26 cellular contexts compared by ENCODE assay signal in genomic region chr22:45893516-45893915, GRCh38.
A peak's percentile ranks its signal among the peaks of the same experiment; 100 is the strongest.
DNase-seq lines count a peak whose midpoint lies in the region; ATAC-seq and TF ChIP-seq lines count a peak whose summit lies in the region.
"Had no signal": no experiment of that assay in that cellular context is flagged by ENCODE, and none has a peak within 500 bp of the region (broad histone marks: within the 10 kb centered on the region; RNA-seq: fewer than 3 reads in every experiment).

No MANE protein-coding gene starts in this region.

- no peak overlapping the region for H2AK5ac ChIP-seq in neuronal stem cell (ENCODE audit: low read depth, low read length)

- peak overlapping the region; percentile 87 for H2BK15ac ChIP-seq in neuronal stem cell (ENCODE audit: low read length)

- H4K20me1 ChIP-seq in PC-3 (ENCODE audit: low read length) (no peaks in the 10 kb centered on the region), neural progenitor cell (ENCODE audit: low read depth) (no peaks in the 10 kb centered on the region)

- H3K4me3 Mint-ChIP-seq in CD4-positive, alpha-beta T cell, result no peak overlapping the region
- H3K4me3 Mint-ChIP-seq in chondrocyte (ENCODE audit: unreplicated experiment) (no peak overlapping the region), neural progenitor cell (no peak overlapping the region)
- H3K4me3 Mint-ChIP-seq: activated B cell treated with CpG ODN at 0.5 μM for 24 hours had no signal

- H3K4ac ChIP-seq in neuronal stem cell (ENCODE audit: low read length), result no peak overlapping the region

- POLR2A ChIA-PET in CD4-positive, alpha-beta T cell (lab: Charles Lee), result no interaction called here
- POLR2A ChIA-PET in PC-3 (lab: Charles Lee; ENCODE audit: unreplicated experiment), result no interaction called here

- H3K4me3 ChIP-seq in PC-3 (ENCODE audit: low read length), result no peak overlapping the region
- no peak overlapping the region for H3K4me3 ChIP-seq in neuronal stem cell (ENCODE audit: low read length in 2 of 2)
- H3K4me3 ChIP-seq in neural progenitor cell, result no peak overlapping the region
- H3K4me3 ChIP-seq: ascending aorta, sigmoid colon, transverse colon had no signal

- no peak overlapping the region for H3K27ac ChIP-seq in CD4-positive, alpha-beta T cell (ENCODE audit: low read depth, low read length)
- H3K27ac ChIP-seq in PC-3 (ENCODE audit: low read length) (no peak overlapping the region), neuronal stem cell (replicated peaks; ENCODE audit: low read length) (no peak overlapping the region), neural progenitor cell (no peak overlapping the region)
- H3K27ac ChIP-seq: ascending aorta, C4-2B, neutrophil, sigmoid colon, transverse colon had no signal

- H3K9me2 ChIP-seq in PC-3 (replicated peaks; ENCODE audit: low read length), result no peaks in the 10 kb centered on the region

- H3K9ac ChIP-seq in PC-3 (ENCODE audit: low read length) (no peak overlapping the region), neuronal stem cell (ENCODE audit: low read depth, low read length, poor library complexity) (no peak overlapping the region), neural progenitor cell (no peak overlapping the region)

- H4K91ac ChIP-seq in neuronal stem cell (ENCODE audit: low read depth, low read length, poor library complexity), result no peak overlapping the region

- TF ChIP-seq CTCF in CD4-positive, alpha-beta T cell (IDR thresholded peaks at IDR 0.05), result no peak
- TF ChIP-seq CTCF in PC-3 (conservative IDR thresholded peaks at IDR 0.05; ENCODE audit: low read depth, low read length) (no peak), chondrocyte (IDR thresholded peaks at IDR 0.05) (no peak), neural progenitor cell (IDR thresholded peaks at IDR 0.05) (no peak)

- no peak overlapping the region for H4K8ac ChIP-seq in neuronal stem cell (ENCODE audit: low read depth, low read length)

- no peak overlapping the region for H3K23ac ChIP-seq in neuronal stem cell (ENCODE audit: low read depth, low read length, poor library complexity)

- H3K79me2 ChIP-seq in PC-3 (ENCODE audit: low read length) (no peaks in the 10 kb centered on the region), neural progenitor cell (ENCODE audit: low read depth) (no peaks in the 10 kb centered on the region)

- no peak for DNase-seq in CD4-positive, alpha-beta T cell
- peak; percentile 27 for DNase-seq in PC-3
- DNase-seq in chondrocyte (ENCODE audit: low spot score), result peak; percentile 44
- no peak for DNase-seq in neuronal stem cell (ENCODE audit: low spot score)
- DNase-seq in neural progenitor cell (ENCODE audit: low spot score), result no peak
- DNase-seq in islet precursor cell, result no peak
- DNase-seq: activated B cell treated with CpG ODN at 0.5 μM for 24 hours; activated CD4-positive, alpha-beta T cell treated with anti-CD3 and anti-CD28 coated beads, Interleukin-2, amount 50 U/mL, for 1 hour; activated effector memory CD4-positive, alpha-beta T cell treated with anti-CD3 and anti-CD28 coated beads, Interleukin-2, amount 50 U/mL, for 16 hours; activated T-cell treated with anti-CD3 and anti-CD28 coated beads, Interleukin-2, amount 50 U/mL, for 1 hour; Caco-2; HCEC 1CT; hippocampal formation; Kasumi-1; NCI-H146; NCI-H2107; NCI-H345; sigmoid colon; stimulated activated CD4-positive, alpha-beta T cell treated with anti-CD3 and anti-CD28 coated beads, Interleukin-12 subunit alpha, Interleukin-12 subunit beta, amount 100 ng/mL, for 4 hours; stimulated activated CD4-positive, alpha-beta T cell treated with anti-CD3 and anti-CD28 coated beads, Interleukin-4, amount 100 ng/mL, for 1 hour; transverse colon had no signal

- intact Hi-C loops in CD4-positive, alpha-beta T cell (cut with DNase I, micrococcal nuclease), result no loop called here
- intact Hi-C loops in PC-3 (cut with micrococcal nuclease), result no loop called here

- H3K36me3 ChIP-seq in PC-3 (ENCODE audit: low read depth, low read length), result no peaks in the 10 kb centered on the region
- H3K36me3 ChIP-seq in neuronal stem cell (replicated peaks in 1 of 2; ENCODE audit: control insufficient read depth in 2 of 2, insufficient read depth in 2 of 2, low read length in 2 of 2), result no peaks in the 10 kb centered on the region
- no peaks in the 10 kb centered on the region for H3K36me3 ChIP-seq in neural progenitor cell
- H3K36me3 ChIP-seq: ascending aorta, neutrophil, sigmoid colon, transverse colon had no signal

- peaks cover 4% of the 10 kb centered on the region for H3K79me1 ChIP-seq in neuronal stem cell (ENCODE audit: low read depth, low read length)

- H3K14ac ChIP-seq in neuronal stem cell (ENCODE audit: low read length), result no peak overlapping the region

- CTCF ChIA-PET in CD4-positive, alpha-beta T cell (lab: Charles Lee), result interaction anchor here (1.2 kb wide), 1 partner anchor 30 kb away, joined by 3 read pairs; no protein-coding TSS in a partner anchor
- CTCF ChIA-PET in PC-3 (lab: Charles Lee), result no interaction called here

- H3K4me1 ChIP-seq in PC-3 (ENCODE audit: insufficient read depth, low read length) (peaks cover 20% of the 10 kb centered on the region), neuronal stem cell (ENCODE audit: control insufficient read depth in 2 of 2, insufficient read depth in 1 of 2, low read depth in 1 of 2, low read length in 2 of 2) (peaks cover 16 to 20% of the 10 kb centered on the region in 2 donors), neural progenitor cell (peaks cover 7% of the 10 kb centered on the region)
- H3K4me1 ChIP-seq: ascending aorta, transverse colon had no signal

- no peak overlapping the region for H2BK5ac ChIP-seq in neuronal stem cell (ENCODE audit: low read length)

- H3K9me3 ChIP-seq in CD4-positive, alpha-beta T cell (ENCODE audit: control insufficient read depth, low read length), result no peaks in the 10 kb centered on the region
- H3K9me3 ChIP-seq in PC-3 (ENCODE audit: low read length) (no peaks in the 10 kb centered on the region), neuronal stem cell (replicated peaks in 1 of 2; ENCODE audit: control insufficient read depth in 2 of 2, insufficient read depth in 1 of 2, low read depth in 1 of 2, low read length in 2 of 2) (no peaks in the 10 kb centered on the region), neural progenitor cell (ENCODE audit: low read depth) (no peaks in the 10 kb centered on the region)
- H3K9me3 ChIP-seq: ascending aorta, Caco-2, neutrophil, sigmoid colon, transverse colon had no signal

- H3K4me2 ChIP-seq in PC-3 (ENCODE audit: low read length) (no peak overlapping the region), neuronal stem cell (ENCODE audit: insufficient read depth, low read length, poor library complexity, severe bottlenecking) (no peak overlapping the region), neural progenitor cell (no peak overlapping the region)

- no CpG with 5 or more reads among the region's 9 CpGs for WGBS in neuronal stem cell (ENCODE audit: extremely low coverage in 2 of 2, insufficient read length in 2 of 2, insufficient replicate concordance in 1 of 2), 2 donors

- H3K4me1 Mint-ChIP-seq in CD4-positive, alpha-beta T cell (ENCODE audit: low read depth), result no peaks in the 10 kb centered on the region
- H3K4me1 Mint-ChIP-seq in chondrocyte (ENCODE audit: low read depth) (no peaks in the 10 kb centered on the region), neural progenitor cell (peaks cover 12% of the 10 kb centered on the region)
- H3K4me1 Mint-ChIP-seq: activated B cell treated with CpG ODN at 0.5 μM for 24 hours had no signal

- H3K9me3 Mint-ChIP-seq in CD4-positive, alpha-beta T cell, result no peaks in the 10 kb centered on the region
- H3K9me3 Mint-ChIP-seq in chondrocyte (ENCODE audit: low read depth) (no peaks in the 10 kb centered on the region), neural progenitor cell (no peaks in the 10 kb centered on the region)
- H3K9me3 Mint-ChIP-seq: activated B cell treated with CpG ODN at 0.5 μM for 24 hours had no signal

- H2AFZ ChIP-seq in PC-3 (ENCODE audit: low read length) (no peak overlapping the region), neuronal stem cell (ENCODE audit: low read length) (no peak overlapping the region), neural progenitor cell (replicated peaks) (no peak overlapping the region)

- BruUV-seq in PC-3 (replicated peaks; lab: Mats Ljungman, UMichigan), result no TSS peak

- H2BK120ac ChIP-seq in neuronal stem cell (ENCODE audit: low read depth, low read length), result no peak overlapping the region

- peaks cover 17% of the 10 kb centered on the region for H3K27me3 Mint-ChIP-seq in CD4-positive, alpha-beta T cell
- peaks cover 8% of the 10 kb centered on the region for H3K27me3 Mint-ChIP-seq in chondrocyte (ENCODE audit: low read depth)
- H3K27me3 Mint-ChIP-seq in neural progenitor cell (ENCODE audit: insufficient read depth, low read depth), result peaks cover 5% of the 10 kb centered on the region
- H3K27me3 Mint-ChIP-seq: progenitor cell of endocrine pancreas had no signal

- peaks cover 20% of the 10 kb centered on the region for H3K27me3 ChIP-seq in CD4-positive, alpha-beta T cell (ENCODE audit: control insufficient read depth, insufficient read depth, low read length)
- H3K27me3 ChIP-seq in PC-3 (ENCODE audit: low read length) (no peaks in the 10 kb centered on the region), neuronal stem cell (ENCODE audit: control insufficient read depth in 3 of 3, insufficient read depth in 3 of 3, low read depth in 1 of 3, low read length in 3 of 3) (peaks cover 0 to 3% (median 3%) of the 10 kb centered on the region in 3 experiments), neural progenitor cell (peaks cover 7% of the 10 kb centered on the region)

- no peak overlapping the region for H3K27ac Mint-ChIP-seq in CD4-positive, alpha-beta T cell
- no peak overlapping the region for H3K27ac Mint-ChIP-seq in chondrocyte (ENCODE audit: unreplicated experiment)
- H3K27ac Mint-ChIP-seq in neural progenitor cell, result no peak overlapping the region
- H3K27ac Mint-ChIP-seq: activated B cell treated with CpG ODN at 0.5 μM for 24 hours, progenitor cell of endocrine pancreas had no signal

- no peaks in the 10 kb centered on the region for H3K36me3 Mint-ChIP-seq in CD4-positive, alpha-beta T cell (ENCODE audit: low read depth)
- H3K36me3 Mint-ChIP-seq in chondrocyte (ENCODE audit: low read depth), result no peaks in the 10 kb centered on the region
- H3K36me3 Mint-ChIP-seq in neural progenitor cell, result no peaks in the 10 kb centered on the region

- H2BK12ac ChIP-seq in neuronal stem cell (ENCODE audit: low read length), result no peak overlapping the region

- H3F3A ChIP-seq in PC-3 (ENCODE audit: low read length, unreplicated experiment) (no peaks in the 10 kb centered on the region), neural progenitor cell (ENCODE audit: low read depth) (peaks cover 7% of the 10 kb centered on the region)

- peak; percentile 44 for ATAC-seq in CD4-positive, alpha-beta T cell (ENCODE audit: poor library complexity)
- ATAC-seq in PC-3, result peak; percentile 33
- no peak for ATAC-seq in activated CD4-positive, CD25-positive, alpha-beta regulatory T cell treated with anti-CD3 and anti-CD28 coated beads, Interleukin-2, amount 50 U/mL, for 24 hours

- H3K18ac ChIP-seq in neuronal stem cell (ENCODE audit: low read length), result no peak overlapping the region

Comparison
In these comparisons a context has a peak if more than half of its experiments do, and no peak if none do; other contexts are left out.
1. ATAC-seq: peak in CD4-positive, alpha-beta T cell (single experiment) and PC-3 (single experiment); none in activated CD4-positive, CD25-positive, alpha-beta regulatory T cell treated with anti-CD3 and anti-CD28 coated beads, Interleukin-2, amount 50 U/mL, for 24 hours (0 of 2).
2. DNase-seq: peak in PC-3 (single experiment) and chondrocyte (single experiment); none in CD4-positive, alpha-beta T cell (0 of 10), neuronal stem cell (single experiment), neural progenitor cell (single experiment) and islet precursor cell (single experiment).